15 cellular contexts compared by ENCODE assay signal in the genomic region with DNA sequence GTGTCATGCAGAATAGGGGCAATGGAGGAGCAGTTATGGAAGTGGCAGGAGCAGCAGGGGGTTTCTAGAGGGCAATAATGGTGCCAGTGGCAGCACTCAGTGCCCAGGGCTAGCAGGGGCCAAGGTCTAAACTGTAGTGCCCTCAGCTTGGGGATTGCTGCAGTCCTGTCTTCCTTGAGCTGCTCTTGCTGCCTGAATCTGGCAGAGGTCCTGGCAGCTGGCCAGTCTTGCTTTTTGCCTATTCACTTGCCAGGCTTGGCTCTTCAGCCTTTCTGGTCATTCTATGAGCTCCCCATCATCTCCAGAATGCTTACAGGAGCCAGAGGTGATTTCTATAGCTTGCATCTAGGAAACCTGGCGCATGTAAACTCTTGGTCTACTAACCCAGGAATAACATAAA.
A peak's percentile ranks its signal among the peaks of the same experiment; 100 is the strongest.
DNase-seq lines count a peak whose midpoint lies in the region; ATAC-seq lines count a peak whose summit lies in the region.
"Had no signal": no experiment of that assay in that cellular context is flagged by ENCODE, and none has a peak within 500 bp of the region (broad histone marks: within the 10 kb centered on the region; RNA-seq: fewer than 3 reads in every experiment).

No MANE protein-coding gene starts in this region.

- intact Hi-C loops in Right ventricle myocardium superior (cut with DNase I) = no loop called here
- intact Hi-C loops in Right ventricle myocardium inferior (cut with DNase I) = no loop called here

- DNase-seq in Right ventricle myocardium superior (peak; percentile 51), Right ventricle myocardium inferior (ENCODE audit: missing footprints) (no peak), DMS79 treated with DMSO at 0.1 percent for 48 hours (lab: John Stamatoyannopoulos, UW) (peak; percentile 35), RPMI8226 (peak; percentile 18), islet precursor cell (peak; percentile 21), cerebellum (ENCODE audit: low spot score) (no peak), NCI-H1436 (lab: John Stamatoyannopoulos, UW) (no peak)
- DNase-seq in stimulated activated CD4-positive, alpha-beta T cell treated with anti-CD3 and anti-CD28 coated beads, Interleukin-1b, Interleukin-23, amount 100 ng/mL, for 48 hours = no peak
- DNase-seq: Calu3; CD4-positive, alpha-beta T cell; DMS 273 treated with DMSO at 0.1 percent for 48 hours; EL; GDM1; HCEC 1CT; HFFc6 had no signal

- no peak for ATAC-seq in Right ventricle myocardium superior (ENCODE audit: poor library complexity)
- ATAC-seq in Right ventricle myocardium inferior = no peak

Comparison
In these comparisons a context has a peak if more than half of its experiments do, and no peak if none do; other contexts are left out.
1. DNase-seq: peak in Right ventricle myocardium superior (single experiment), DMS79 treated with DMSO at 0.1 percent for 48 hours (single experiment), RPMI8226 (single experiment) and islet precursor cell (single experiment); none in Right ventricle myocardium inferior (single experiment), cerebellum (single experiment), stimulated activated CD4-positive, alpha-beta T cell treated with anti-CD3 and anti-CD28 coated beads, Interleukin-1b, Interleukin-23, amount 100 ng/mL, for 48 hours (single experiment) and NCI-H1436 (single experiment).